Comparison of ENCODE assay signal across 1 cellular context in genomic region chr9:6829027-6829426, GRCh38.
TF ChIP-seq lines count a peak whose summit lies in the region.

No MANE protein-coding gene starts in this region.

TF ChIP-seq in GM12878, 131 proteins besides CTCF, POLR2A, EP300 and RAD21 (continued from another document):
- TF ChIP-seq CEBPZ (IDR thresholded peaks at IDR 0.05; ENCODE audit: low read depth, low read length), result no peak
- TF ChIP-seq PRDM15 (CRISPR knock-in tag; IDR thresholded peaks at IDR 0.05), result no peak
- no peak for TF ChIP-seq RBBP5 (conservative IDR thresholded peaks at IDR 0.05)
